Comparison of ENCODE assay signal across 14 cellular contexts in genomic region chr19:50772408-50773311, GRCh38. TPM values are rescaled to one million over a fixed set of nuclear protein-coding genes. Genes with fewer than 3 reads are reported as not detected.
DNase-seq lines count a peak whose midpoint lies in the region; ATAC-seq and TF ChIP-seq lines count a peak whose summit lies in the region.
"Had no signal": no experiment of that assay in that cellular context is flagged by ENCODE, and none has a peak within 500 bp of the region (broad histone marks: within the 10 kb centered on the region; RNA-seq: fewer than 3 reads in every experiment).

No MANE protein-coding gene starts in this region.

- H3K27me3 ChIP-seq in MM.1S (replicated peaks; ENCODE audit: insufficient read depth, low read length) (peaks cover 73% of the 10 kb centered on the region), adipocyte (replicated peaks; ENCODE audit: control insufficient read depth, insufficient read depth, low read length) (peaks cover 7% of the 10 kb centered on the region), smooth muscle cell (ENCODE audit: low read depth) (peaks cover 6% of the 10 kb centered on the region)

- WGBS in smooth muscle cell (ENCODE audit: low lambda C conversion rate), result 85% methylated on average over 6 of the region's 6 CpGs

- H3K4me2 ChIP-seq in MM.1S (ENCODE audit: low read depth, low read length) (no peak overlapping the region), smooth muscle cell (no peak overlapping the region)

- no peak overlapping the region for H2AFZ ChIP-seq in MM.1S (ENCODE audit: low read length)
- H2AFZ ChIP-seq in smooth muscle cell (ENCODE audit: low read depth), result no peak overlapping the region

- ATAC-seq in esophagus mucosa (no peak), GM18873 (IDR thresholded peaks at IDR 0.05; ENCODE audit: low FRiP score, unreplicated experiment) (no peak)
- ATAC-seq: activated CD8-positive, alpha-beta memory T cell treated with anti-CD3 and anti-CD28 coated beads, Interleukin-2, amount 10 ng/mL, durations not matched to agents 7 days and 5 days had no signal

- no peaks in the 10 kb centered on the region for H3K79me2 ChIP-seq in MM.1S (ENCODE audit: low read length)
- no peaks in the 10 kb centered on the region for H3K79me2 ChIP-seq in smooth muscle cell (ENCODE audit: low read depth)

- H3K4me3 ChIP-seq in MM.1S (ENCODE audit: low read length) (no peak overlapping the region), adipocyte (ENCODE audit: low read length) (no peak overlapping the region), smooth muscle cell (no peak overlapping the region)
- H3K4me3 ChIP-seq: BLaER1 treated with 17β-estradiol and CSF1 and Interleukin-3, amounts not matched to agents 10 nM and 100 nM; upper lobe of left lung had no signal

- H3K36me3 ChIP-seq in MM.1S (replicated peaks; ENCODE audit: insufficient read depth, low read length), result no peaks in the 10 kb centered on the region
- no peaks in the 10 kb centered on the region for H3K36me3 ChIP-seq in adipocyte (ENCODE audit: control insufficient read depth, insufficient read depth, low read length, severe bottlenecking)
- no peaks in the 10 kb centered on the region for H3K36me3 ChIP-seq in smooth muscle cell (ENCODE audit: low read depth)
- H3K36me3 ChIP-seq: BLaER1 treated with 17β-estradiol and CSF1 and Interleukin-3, amounts not matched to agents 10 nM and 100 nM; upper lobe of left lung had no signal

- H3F3A ChIP-seq in MM.1S (ENCODE audit: insufficient read depth, low read length) (no peaks in the 10 kb centered on the region), smooth muscle cell (ENCODE audit: low read depth) (no peaks in the 10 kb centered on the region)

- no peaks in the 10 kb centered on the region for H3K9me2 ChIP-seq in MM.1S (replicated peaks; ENCODE audit: insufficient read depth, low read length)

- no peak overlapping the region for H3K27ac ChIP-seq in MM.1S (ENCODE audit: low read length)
- no peak overlapping the region for H3K27ac ChIP-seq in smooth muscle cell (ENCODE audit: low read depth)
- H3K27ac ChIP-seq: BLaER1 treated with 17β-estradiol and CSF1 and Interleukin-3, amounts not matched to agents 10 nM and 100 nM; upper lobe of left lung had no signal

- peak; percentile 12 to 14 for DNase-seq in AML-193 (lab: John Stamatoyannopoulos, UW)
- peak; percentile 29 for DNase-seq in MM.1S
- DNase-seq in adipocyte (ENCODE audit: low read depth), result peak; percentile 22
- no peak for DNase-seq in smooth muscle cell (lab: John Stamatoyannopoulos, UW; ENCODE audit: unreplicated experiment)
- DNase-seq: activated CD8-positive, alpha-beta memory T cell treated with anti-CD3 and anti-CD28 coated beads, Interleukin-2, amount 10 ng/mL, durations not matched to agents 7 days and 5 days; amygdala; NCI-H774; upper lobe of left lung had no signal

- TF ChIP-seq CTCF in MM.1S (IDR thresholded peaks at IDR 0.05; ENCODE audit: low read length) (no peak), smooth muscle cell (IDR thresholded peaks at IDR 0.05; ENCODE audit: borderline replicate concordance, insufficient read depth, poor library complexity, severe bottlenecking) (no peak)

- H4K20me1 ChIP-seq in MM.1S (ENCODE audit: insufficient read depth, low read length), result no peaks in the 10 kb centered on the region
- H4K20me1 ChIP-seq in smooth muscle cell (ENCODE audit: low read depth), result no peaks in the 10 kb centered on the region

- H3K9me3 ChIP-seq in MM.1S (replicated peaks; ENCODE audit: insufficient read depth, low read length) (no peaks in the 10 kb centered on the region), adipocyte (ENCODE audit: control insufficient read depth, low read length) (peaks cover 11% of the 10 kb centered on the region), smooth muscle cell (replicated peaks; ENCODE audit: low read depth) (no peaks in the 10 kb centered on the region)

- H3K9ac ChIP-seq in MM.1S (ENCODE audit: low read length), result no peak overlapping the region
- no peak overlapping the region for H3K9ac ChIP-seq in adipocyte (ENCODE audit: low read length)
- no peak overlapping the region for H3K9ac ChIP-seq in smooth muscle cell (ENCODE audit: low read depth)
- H3K9ac ChIP-seq: BLaER1 treated with 17β-estradiol and CSF1 and Interleukin-3, amounts not matched to agents 10 nM and 100 nM had no signal

- H3K4me1 ChIP-seq in MM.1S (ENCODE audit: low read length) (no peaks in the 10 kb centered on the region), adipocyte (ENCODE audit: control insufficient read depth, insufficient read depth, low read length) (no peaks in the 10 kb centered on the region), smooth muscle cell (ENCODE audit: low read depth) (no peaks in the 10 kb centered on the region)

RNA-seq across cellular contexts. Expression of gene GPR32, which starts 2.4 kb away (rescaled TPM):
- total RNA-seq in esophagus mucosa (not detected), smooth muscle cell (not detected in 2 replicates)
- not detected in 2 replicates for polyA plus RNA-seq in smooth muscle cell
- total RNA-seq: activated CD8-positive, alpha-beta memory T cell treated with anti-CD3 and anti-CD28 coated beads, Interleukin-2, amount 10 ng/mL, durations not matched to agents 7 days and 5 days; H4; M059J; mucosa of gallbladder; upper lobe of left lung had no signal

RNA-seq across cellular contexts. Expression of gene ACP4, which starts 17.6 kb away (rescaled TPM):
- not detected for total RNA-seq in esophagus mucosa
- not detected in 2 replicates for total RNA-seq in smooth muscle cell
- polyA plus RNA-seq in smooth muscle cell, result 0.26 TPM in 2 replicates
- total RNA-seq: activated CD8-positive, alpha-beta memory T cell treated with anti-CD3 and anti-CD28 coated beads, Interleukin-2, amount 10 ng/mL, durations not matched to agents 7 days and 5 days; H4; M059J; mucosa of gallbladder; upper lobe of left lung had no signal

RNA-seq across cellular contexts. Expression of gene CLEC11A, which starts 49.5 kb away (rescaled TPM):
- total RNA-seq in esophagus mucosa (2.7 TPM), smooth muscle cell (48.3 and 53.4 TPM in 2 replicates)
- 138 and 155 TPM in 2 replicates for polyA plus RNA-seq in smooth muscle cell

RNA-seq across cellular contexts. Expression of gene KLK1, which starts 50.9 kb away (rescaled TPM):
- total RNA-seq in esophagus mucosa, result 1.3 TPM
- 0.85 TPM in 1 of 2 replicates, not detected in the other for total RNA-seq in smooth muscle cell
- not detected in 2 replicates for polyA plus RNA-seq in smooth muscle cell
- total RNA-seq: H4, M059J had no signal

RNA-seq across cellular contexts. Expression of gene SHANK1, which starts 53.1 kb away (rescaled TPM):
- total RNA-seq in esophagus mucosa, result 0.04 TPM
- 2.1 and 4.1 TPM in 2 replicates for total RNA-seq in smooth muscle cell
- 1.0 and 1.8 TPM in 2 replicates for polyA plus RNA-seq in smooth muscle cell
- total RNA-seq: activated CD8-positive, alpha-beta memory T cell treated with anti-CD3 and anti-CD28 coated beads, Interleukin-2, amount 10 ng/mL, durations not matched to agents 7 days and 5 days had no signal

Comparison
In these comparisons a context has a peak if more than half of its experiments do, and no peak if none do; other contexts are left out.
1. RNA of gene CLEC11A, which starts 49.5 kb away (total RNA-seq): 48.3 to 53.4 TPM in smooth muscle cell; 2.7 TPM in esophagus mucosa (single experiment); every median in the first group is over 10 times any median in the second.